Comparison of ENCODE assay signal across 8 cellular contexts in the genomic region with DNA sequence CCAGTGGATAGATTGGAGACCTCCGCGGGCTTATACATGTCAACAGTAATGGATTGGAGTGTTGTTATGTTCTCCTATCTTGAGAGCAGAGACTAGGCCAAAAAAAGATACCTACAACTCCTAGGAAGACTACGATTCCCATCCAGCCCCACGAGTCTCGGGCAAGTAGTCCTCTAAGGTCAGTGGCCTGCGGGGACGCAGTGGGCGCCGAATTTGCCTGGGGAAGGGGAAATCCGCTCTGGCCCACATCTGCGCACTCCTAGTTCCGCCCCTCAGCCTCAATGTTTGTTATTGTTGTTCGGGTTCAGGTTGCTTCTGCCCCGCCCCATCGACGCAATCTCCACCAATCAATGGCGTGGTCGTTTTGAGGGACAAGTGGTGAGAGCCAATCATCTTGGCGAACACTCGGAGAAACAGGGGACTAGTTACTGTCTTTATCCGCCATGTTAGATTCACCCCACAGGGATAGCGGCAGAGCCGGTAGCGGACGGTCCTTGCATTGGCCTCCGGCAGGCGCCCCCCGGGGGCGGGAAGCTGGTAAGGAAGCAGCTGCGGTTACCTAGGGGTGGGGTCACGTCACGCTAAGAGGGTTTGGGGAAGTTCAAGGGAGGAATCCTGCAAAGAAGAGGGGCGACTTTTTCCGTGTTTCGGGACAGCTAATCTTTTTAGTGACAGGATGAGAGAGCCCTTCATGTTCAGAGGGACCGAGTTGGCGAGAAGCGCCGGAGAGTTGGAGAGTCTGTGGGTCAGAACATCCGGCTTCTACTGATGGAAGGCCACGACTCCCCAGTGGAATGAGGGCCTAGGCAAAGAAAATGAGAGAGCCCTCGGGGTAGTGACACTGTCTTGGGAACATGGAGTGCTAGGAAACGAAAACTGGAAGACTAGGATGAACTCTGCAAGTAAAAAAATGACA. TPM values are rescaled to one million over a fixed set of nuclear protein-coding genes. Genes with fewer than 3 reads are reported as not detected.
A peak's percentile ranks its signal among the peaks of the same experiment; 100 is the strongest.
DNase-seq lines count a peak whose midpoint lies in the region; ATAC-seq and TF ChIP-seq lines count a peak whose summit lies in the region.

A gene with protein sequence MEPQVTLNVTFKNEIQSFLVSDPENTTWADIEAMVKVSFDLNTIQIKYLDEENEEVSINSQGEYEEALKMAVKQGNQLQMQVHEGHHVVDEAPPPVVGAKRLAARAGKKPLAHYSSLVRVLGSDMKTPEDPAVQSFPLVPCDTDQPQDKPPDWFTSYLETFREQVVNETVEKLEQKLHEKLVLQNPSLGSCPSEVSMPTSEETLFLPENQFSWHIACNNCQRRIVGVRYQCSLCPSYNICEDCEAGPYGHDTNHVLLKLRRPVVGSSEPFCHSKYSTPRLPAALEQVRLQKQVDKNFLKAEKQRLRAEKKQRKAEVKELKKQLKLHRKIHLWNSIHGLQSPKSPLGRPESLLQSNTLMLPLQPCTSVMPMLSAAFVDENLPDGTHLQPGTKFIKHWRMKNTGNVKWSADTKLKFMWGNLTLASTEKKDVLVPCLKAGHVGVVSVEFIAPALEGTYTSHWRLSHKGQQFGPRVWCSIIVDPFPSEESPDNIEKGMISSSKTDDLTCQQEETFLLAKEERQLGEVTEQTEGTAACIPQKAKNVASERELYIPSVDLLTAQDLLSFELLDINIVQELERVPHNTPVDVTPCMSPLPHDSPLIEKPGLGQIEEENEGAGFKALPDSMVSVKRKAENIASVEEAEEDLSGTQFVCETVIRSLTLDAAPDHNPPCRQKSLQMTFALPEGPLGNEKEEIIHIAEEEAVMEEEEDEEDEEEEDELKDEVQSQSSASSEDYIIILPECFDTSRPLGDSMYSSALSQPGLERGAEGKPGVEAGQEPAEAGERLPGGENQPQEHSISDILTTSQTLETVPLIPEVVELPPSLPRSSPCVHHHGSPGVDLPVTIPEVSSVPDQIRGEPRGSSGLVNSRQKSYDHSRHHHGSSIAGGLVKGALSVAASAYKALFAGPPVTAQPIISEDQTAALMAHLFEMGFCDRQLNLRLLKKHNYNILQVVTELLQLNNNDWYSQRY (plus strand): TSS at position 449 of the 916 bp plus-strand sequence. CDS start 4,586 bp downstream, outside the sequence.

- H3K4me1 Mint-ChIP-seq in progenitor cell of endocrine pancreas (ENCODE audit: low read depth), result peaks cover 28% of the 10 kb centered on the region

- peaks cover 65% of the 10 kb centered on the region for H3K4me1 ChIP-seq in left ventricle myocardium inferior

- H3K9me3 ChIP-seq in left ventricle myocardium inferior (replicated peaks), result no peaks in the 10 kb centered on the region

- H3K27ac ChIP-seq in left ventricle myocardium inferior (replicated peaks), result peak within 1 kb of the TSS; percentile 93

- H3K27me3 ChIP-seq in left ventricle myocardium inferior (ENCODE audit: low read depth), result no peaks in the 10 kb centered on the region

- DNase-seq in NCI-H146 treated with DMSO at 0.1 percent for 48 hours (lab: John Stamatoyannopoulos, UW; ENCODE audit: unreplicated experiment) (peak; percentile 91), T-helper 1 cell (peak; percentile 87 to 98 (median 94)), amniotic stem cell (lab: John Stamatoyannopoulos, UW) (peak; percentile 93), left ventricle myocardium inferior (peak; percentile 94), progenitor cell of endocrine pancreas (ENCODE audit: low spot score, unreplicated experiment) (peak; percentile 90), ureter (ENCODE audit: low spot score) (peak; percentile 96)

- ATAC-seq in HG02884 (IDR thresholded peaks at IDR 0.05; ENCODE audit: unreplicated experiment), result peak; percentile 75

- peak within 1 kb of the TSS; percentile 74 for H3K4me3 ChIP-seq in left ventricle myocardium inferior

- peaks cover 4% of the 10 kb centered on the region for H3K36me3 ChIP-seq in left ventricle myocardium inferior

- H3K27ac Mint-ChIP-seq in progenitor cell of endocrine pancreas, result no peak within 1 kb of the TSS

- no peak within 1 kb of the TSS for H3K4me3 Mint-ChIP-seq in progenitor cell of endocrine pancreas (ENCODE audit: low read depth)

- intact Hi-C loops in left ventricle myocardium inferior (cut with micrococcal nuclease), result no loop called here

- H3K27me3 Mint-ChIP-seq in progenitor cell of endocrine pancreas, result no peaks in the 10 kb centered on the region

- peaks cover 3% of the 10 kb centered on the region for H3K9me3 Mint-ChIP-seq in progenitor cell of endocrine pancreas (ENCODE audit: low read depth)

- peaks cover 14% of the 10 kb centered on the region for H3K36me3 Mint-ChIP-seq in progenitor cell of endocrine pancreas (ENCODE audit: insufficient read depth)

- peak; percentile 73 for TF ChIP-seq POLR2A in GM15510 (IDR thresholded peaks at IDR 0.05; ENCODE audit: borderline replicate concordance, extremely low read depth, insufficient read length)

- TF ChIP-seq CTCF in left ventricle myocardium inferior (IDR thresholded peaks at IDR 0.05; ENCODE audit: borderline replicate concordance) (peak; percentile 44), progenitor cell of endocrine pancreas (IDR thresholded peaks at IDR 0.05; ENCODE audit: unreplicated experiment) (peak; percentile 46)

RNA-seq across cellular contexts. Expression of the gene that starts here (rescaled TPM):
- total RNA-seq in left ventricle myocardium inferior (103 TPM), progenitor cell of endocrine pancreas (54.8 and 59.5 TPM in 2 replicates), ureter (84.7 TPM)

Comparison
In these comparisons a context has a peak if more than half of its experiments do, and no peak if none do; other contexts are left out.
1. Peak in every context shown above with its lines: DNase-seq, ATAC-seq, H3K4me3 ChIP-seq and H3K27ac ChIP-seq.